Comparison of ENCODE assay signal across 8 cellular contexts in the genomic region with DNA sequence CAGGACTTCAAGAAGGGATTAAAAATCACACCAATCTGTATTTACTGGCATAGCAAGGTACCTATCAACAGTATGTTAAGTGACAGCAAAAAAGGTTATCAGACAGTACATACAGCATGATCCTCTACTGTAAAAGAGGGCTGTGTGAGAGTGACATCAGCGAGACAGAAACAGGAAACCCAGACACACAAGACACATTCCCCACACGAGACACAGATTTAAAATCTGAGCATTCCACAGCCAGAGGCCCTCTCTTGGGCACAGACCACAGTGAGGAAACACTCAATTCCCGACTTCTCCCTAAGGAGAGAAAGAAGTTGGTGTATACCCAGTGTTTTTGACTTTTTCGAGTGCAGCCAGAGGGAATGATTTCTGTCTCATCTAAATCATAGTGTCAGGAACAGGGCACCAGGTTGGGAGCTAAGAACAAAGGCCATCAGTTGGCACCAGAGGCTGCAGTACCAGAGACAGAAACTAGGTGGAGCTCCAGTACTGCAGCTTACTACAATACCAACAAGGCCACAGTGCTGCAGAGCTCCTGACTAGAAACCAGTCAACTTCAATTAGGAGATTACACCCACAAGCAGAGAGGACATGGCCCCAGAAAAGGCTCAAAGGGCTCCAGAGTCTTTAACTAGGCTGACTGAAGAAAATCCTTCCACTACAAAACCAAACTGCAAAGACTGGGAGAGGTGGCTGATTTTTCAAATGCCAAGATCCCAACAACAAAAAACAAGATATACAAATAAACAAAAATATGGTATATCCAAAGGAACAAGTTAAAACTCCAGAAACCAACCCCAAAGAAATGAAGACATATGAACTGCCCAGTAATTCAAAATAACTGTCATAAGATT. TPM values are rescaled to one million over a fixed set of nuclear protein-coding genes. Genes with fewer than 3 reads are reported as not detected.
A peak's percentile ranks its signal among the peaks of the same experiment; 100 is the strongest.
DNase-seq lines count a peak whose midpoint lies in the region; ATAC-seq and TF ChIP-seq lines count a peak whose summit lies in the region.

No MANE protein-coding gene starts in this region.

- peak; percentile 99 for ATAC-seq in HCT116
- ATAC-seq in GM18868 (IDR thresholded peaks at IDR 0.05; ENCODE audit: unreplicated experiment), result no peak

- H3K4me3 ChIP-seq in HCT116 (replicated peaks in 1 of 2; ENCODE audit: low read depth in 1 of 2, low read length in 2 of 2), result no peak overlapping the region
- H3K4me3 ChIP-seq in hepatocyte, result no peak overlapping the region
- H3K4me3 ChIP-seq in skeletal muscle cell (ENCODE audit: low read depth, low read length), result no peak overlapping the region

- DNase-seq in DMS153 treated with DMSO at 0.1 percent for 48 hours (lab: John Stamatoyannopoulos, UW; ENCODE audit: unreplicated experiment), result peak; percentile 90
- DNase-seq in HCT116 (ENCODE audit: low read depth, low spot score), result peak; percentile 66
- peak; percentile 95 for DNase-seq in NCI-H2029 treated with DMSO at 0.1 percent for 48 hours (lab: John Stamatoyannopoulos, UW)
- peak; percentile 28 to 89 (median 68) for DNase-seq in T-helper 2 cell
- peak in 55 of 56 donors; percentile 6 to 94 (median 60) for DNase-seq in amygdala (lab: John Stamatoyannopoulos, UW)
- DNase-seq in hepatocyte (ENCODE audit: low spot score), result peak; percentile 86
- peak; percentile 41 for DNase-seq in skeletal muscle cell (ENCODE audit: low read depth)

- H2AFZ ChIP-seq in HCT116 (ENCODE audit: low read depth, low read length, poor library complexity, severe bottlenecking) (no peak overlapping the region), hepatocyte (no peak overlapping the region)

- H3K4me1 ChIP-seq in HCT116 (ENCODE audit: control insufficient read depth in 1 of 2, insufficient read depth in 2 of 2, low read length in 2 of 2) (no peaks in the 10 kb centered on the region), hepatocyte (ENCODE audit: insufficient read depth) (no peaks in the 10 kb centered on the region)

- POLR2A ChIA-PET in HCT116 (lab: Charles Lee), result interaction anchor here (0.8 kb wide), 1 partner anchor 688 kb away, joined by 3 read pairs; the partner anchor contains the start of gene EIF5B

- intact Hi-C loops in HCT116 (cut with micrococcal nuclease), result loop anchor here (1.0 to 2.0 kb wide), 3 partner anchors 188 to 529 kb away; no protein-coding TSS in a partner anchor

- peak; percentile 95 for TF ChIP-seq RAD21 in HCT116 (IDR thresholded peaks at IDR 0.05; ENCODE audit: low read depth)

- RAD21 ChIA-PET in HCT116 (lab: Charles Lee; ENCODE audit: low non-redundant PET in 1 of 2, low total read pairs in 2 of 2, uncharacterized antibody in 2 of 2, unreplicated experiment in 2 of 2), result interaction anchor here (1.1 to 1.3 kb wide), 4 partner anchors 187 to 417 kb away, joined by 4 to 18 read pairs (median 8); no protein-coding TSS in a partner anchor

- H3K9me3 ChIP-seq in HCT116 (ENCODE audit: control insufficient read depth in 1 of 2, insufficient read depth in 1 of 2, low read depth in 1 of 2, low read length in 2 of 2), result no peaks in the 10 kb centered on the region
- no peaks in the 10 kb centered on the region for H3K9me3 ChIP-seq in hepatocyte (ENCODE audit: low read depth)

- H3K9me2 ChIP-seq in HCT116 (ENCODE audit: insufficient read depth) (no peaks in the 10 kb centered on the region), hepatocyte (replicated peaks; ENCODE audit: insufficient read depth) (no peaks in the 10 kb centered on the region)

- H3K4me2 ChIP-seq in HCT116 (ENCODE audit: low read length) (no peak overlapping the region), hepatocyte (no peak overlapping the region)

- H3K36me3 ChIP-seq in HCT116 (ENCODE audit: control insufficient read depth in 1 of 2, insufficient read depth in 2 of 2, low read length in 2 of 2), result no peaks in the 10 kb centered on the region
- no peaks in the 10 kb centered on the region for H3K36me3 ChIP-seq in hepatocyte (replicated peaks; ENCODE audit: insufficient read depth, low read depth)

- TF ChIP-seq POLR2A in HCT116 (IDR thresholded peaks at IDR 0.05; ENCODE audit: borderline replicate concordance, extremely low read depth, insufficient read depth, insufficient read length), result no peak

- CTCF ChIA-PET in HCT116 (lab: Charles Lee), result interaction anchor here (0.6 to 1.9 kb wide), 25 partner anchors 10 to 1611 kb away, joined by 3 to 33 read pairs (median 3); partner anchors contain the start of genes C2orf15, CRACDL and EIF5B

- TF ChIP-seq CTCF in HCT116 (IDR thresholded peaks at IDR 0.05 in 2 of 3, conservative IDR thresholded peaks at IDR 0.05 in 1 of 3; ENCODE audit: borderline replicate concordance in 1 of 3, insufficient read depth in 1 of 3, low read depth in 2 of 3, low read length in 2 of 3) (peak; percentile 85 to 99 (median 99)), hepatocyte (IDR thresholded peaks at IDR 0.05; ENCODE audit: poor library complexity) (peak; percentile 99)

- 32% methylated on average over 4 of the region's 4 CpGs for whole genome bisulfite sequencing in hepatocyte (ENCODE audit: low lambda C conversion rate, missing lambda C conversion rate)

- H3K79me2 ChIP-seq in HCT116 (ENCODE audit: insufficient read depth, low read length) (no peaks in the 10 kb centered on the region), hepatocyte (no peaks in the 10 kb centered on the region)

- no peak overlapping the region for H3K9ac ChIP-seq in HCT116 (ENCODE audit: low read length)

- H4K20me1 ChIP-seq in HCT116 (ENCODE audit: insufficient read depth) (no peaks in the 10 kb centered on the region), hepatocyte (ENCODE audit: insufficient read depth, poor library complexity, severe bottlenecking) (no peaks in the 10 kb centered on the region)

- H3K27me3 ChIP-seq in HCT116 (ENCODE audit: insufficient read depth, low read length) (no peaks in the 10 kb centered on the region), hepatocyte (no peaks in the 10 kb centered on the region)

- H3K27ac ChIP-seq in HCT116 (ENCODE audit: low read depth, low read length), result no peak overlapping the region
- H3K27ac ChIP-seq in hepatocyte, result no peak overlapping the region

- BruUV-seq in HCT116 (replicated peaks; lab: Mats Ljungman, UMichigan), result no TSS peak

TF ChIP-seq in HCT116, 20 proteins besides CTCF, POLR2A, EP300 and RAD21:
- TF ChIP-seq EGR1 (IDR thresholded peaks at IDR 0.05; ENCODE audit: low read depth) (no peak), POLR2AphosphoS5 (IDR thresholded peaks at IDR 0.05; ENCODE audit: low read depth, low read length) (no peak), ELF1 (IDR thresholded peaks at IDR 0.05; ENCODE audit: borderline replicate concordance, low read depth) (no peak), FOSL1 (IDR thresholded peaks at IDR 0.05; ENCODE audit: low read depth) (no peak), SP1 (IDR thresholded peaks at IDR 0.05; ENCODE audit: low read depth) (no peak), ZFX (IDR thresholded peaks at IDR 0.05) (no peak), EZH2 (IDR thresholded peaks at IDR 0.05) (no peak), YY1 (IDR thresholded peaks at IDR 0.05; ENCODE audit: extremely low read depth, insufficient replicate concordance, low read depth, low read length) (no peak), REST (IDR thresholded peaks at IDR 0.05; ENCODE audit: low read depth) (no peak), SIN3A (IDR thresholded peaks at IDR 0.05; ENCODE audit: low read depth) (no peak), CBX3 (IDR thresholded peaks at IDR 0.05; ENCODE audit: low read depth) (no peak)
- TF ChIP-seq, protein P1, sequence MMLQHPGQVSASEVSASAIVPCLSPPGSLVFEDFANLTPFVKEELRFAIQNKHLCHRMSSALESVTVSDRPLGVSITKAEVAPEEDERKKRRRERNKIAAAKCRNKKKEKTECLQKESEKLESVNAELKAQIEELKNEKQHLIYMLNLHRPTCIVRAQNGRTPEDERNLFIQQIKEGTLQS (IDR thresholded peaks at IDR 0.05), result no peak

RNA-seq across cellular contexts. Expression of gene UNC50, which starts 41.0 kb away (rescaled TPM):
- total RNA-seq in HCT116 (2021; ENCODE audit: unreplicated experiment) (33.0 TPM), hepatocyte (64.9 and 80.0 TPM in 2 replicates)
- 17.8 and 21.7 TPM in 2 replicates for polyA plus RNA-seq in HCT116 (2012)
- 78.8 and 80.4 TPM in 2 replicates for polyA plus RNA-seq in hepatocyte

RNA-seq across cellular contexts. Expression of gene COA5, which starts 41.1 kb away (rescaled TPM):
- total RNA-seq in HCT116 (2021; ENCODE audit: unreplicated experiment) (18.6 TPM), hepatocyte (50.7 and 58.4 TPM in 2 replicates)
- 15.1 and 18.6 TPM in 2 replicates for polyA plus RNA-seq in HCT116 (2012)
- 48.8 and 49.9 TPM in 2 replicates for polyA plus RNA-seq in hepatocyte

Comparison
In these comparisons a context has a peak if more than half of its experiments do, and no peak if none do; other contexts are left out.
1. DNase-seq: peak in every context shown above with its lines; median percentile 95 in NCI-H2029 treated with DMSO at 0.1 percent for 48 hours; 90 in DMS153 treated with DMSO at 0.1 percent for 48 hours; 86 in hepatocyte; 68 in T-helper 2 cell; 66 in HCT116; 60 in amygdala; 41 in skeletal muscle cell.